ENCODE assay signal across 15 cellular contexts in the genomic region with DNA sequence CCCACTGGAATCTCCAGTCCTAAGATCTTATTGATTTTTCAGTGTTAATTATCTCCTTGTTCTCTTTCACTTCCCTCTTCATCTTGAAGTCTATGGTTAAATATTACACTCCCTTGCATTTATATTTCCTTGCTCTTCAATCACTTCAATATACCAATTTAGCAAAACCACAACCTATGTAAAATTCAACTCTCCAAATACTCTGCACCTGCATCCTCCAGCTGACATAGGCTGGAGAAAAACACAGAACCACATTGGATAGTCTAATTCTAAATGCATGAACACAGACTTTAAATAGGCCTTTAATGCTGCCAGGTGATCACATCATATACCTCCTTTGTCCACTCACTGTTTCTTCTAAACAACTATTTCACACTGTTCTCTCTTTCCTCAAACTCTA.
DNase-seq lines count a peak whose midpoint lies in the region; ATAC-seq and TF ChIP-seq lines count a peak whose summit lies in the region.
"Had no signal": no experiment of that assay in that cellular context is flagged by ENCODE, and none has a peak within 500 bp of the region (broad histone marks: within the 10 kb centered on the region; RNA-seq: fewer than 3 reads in every experiment).

No MANE protein-coding gene starts in this region.

- no peak for TF ChIP-seq CTCF in DOHH2 (IDR thresholded peaks at IDR 0.05; ENCODE audit: low read depth, low read length, poor library complexity, severe bottlenecking)

- no peaks in the 10 kb centered on the region for H3K79me2 ChIP-seq in DOHH2 (ENCODE audit: control insufficient read depth, low read length)

- H3F3A ChIP-seq in DOHH2 (ENCODE audit: control insufficient read depth, insufficient read depth) = peaks cover 38% of the 10 kb centered on the region

- H3K9me2 ChIP-seq in DOHH2 (replicated peaks; ENCODE audit: control insufficient read depth, low read length) = no peaks in the 10 kb centered on the region

- H3K4me3 ChIP-seq in DOHH2 (ENCODE audit: low read length) = peak overlapping the region; percentile 66
- H3K4me3 ChIP-seq: dorsolateral prefrontal cortex, spleen had no signal

- DNase-seq in NCI-H146 (lab: John Stamatoyannopoulos, UW) = no peak
- no peak for DNase-seq in midbrain (lab: John Stamatoyannopoulos, UW)
- DNase-seq in NCI-H446 (lab: John Stamatoyannopoulos, UW) = no peak
- no peak for DNase-seq in cerebellar nuclear complex (lab: John Stamatoyannopoulos, UW)
- DNase-seq: activated B cell treated with CpG ODN at 0.5 μM for 24 hours; activated naive CD4-positive, alpha-beta T cell treated with Interleukin-2 at 50 U/mL for 16 hours; dorsolateral prefrontal cortex; left colon; NCI-H2171 treated with DMSO at 0.1 percent for 48 hours; OCI-M1; spleen had no signal

- peaks cover 75% of the 10 kb centered on the region for H3K4me1 ChIP-seq in DOHH2 (ENCODE audit: control insufficient read depth, low read length)
- H3K4me1 ChIP-seq: spleen had no signal

- no peaks in the 10 kb centered on the region for H3K27me3 ChIP-seq in DOHH2 (ENCODE audit: control insufficient read depth, low read length)
- H3K27me3 ChIP-seq: dorsolateral prefrontal cortex, spleen had no signal

- H3K9me3 ChIP-seq in DOHH2 (ENCODE audit: control insufficient read depth, insufficient read depth, low read length) = peaks cover 59% of the 10 kb centered on the region
- H3K9me3 ChIP-seq: spleen had no signal

- H4K20me1 ChIP-seq in DOHH2 (ENCODE audit: control insufficient read depth, insufficient read depth, low read depth, low read length) = no peaks in the 10 kb centered on the region

- H3K36me3 ChIP-seq in DOHH2 (ENCODE audit: control insufficient read depth, low read length) = peaks cover 86% of the 10 kb centered on the region
- H3K36me3 ChIP-seq: spleen had no signal

- ATAC-seq in GM19397 (IDR thresholded peaks at IDR 0.05; ENCODE audit: unreplicated experiment) (peak; percentile 78), HG02759 (IDR thresholded peaks at IDR 0.05; ENCODE audit: unreplicated experiment) (peak; percentile 75), HG03457 (IDR thresholded peaks at IDR 0.05; ENCODE audit: unreplicated experiment) (peak; percentile 84)
- ATAC-seq: left colon had no signal

- H3K27ac ChIP-seq in DOHH2 (ENCODE audit: low read depth, low read length) = peak overlapping the region; percentile 98
- H3K27ac ChIP-seq: spleen had no signal

- H3K4me2 ChIP-seq in DOHH2 (ENCODE audit: low read length) = peak overlapping the region; percentile 79
